21 cellular contexts compared by ENCODE assay signal in genomic region chr11:126496576-126497403, GRCh38.
DNase-seq lines count a peak whose midpoint lies in the region; ATAC-seq and TF ChIP-seq lines count a peak whose summit lies in the region.
"Had no signal": no experiment of that assay in that cellular context is flagged by ENCODE, and none has a peak within 500 bp of the region (broad histone marks: within the 10 kb centered on the region; RNA-seq: fewer than 3 reads in every experiment).

No MANE protein-coding gene starts in this region.

- CTCF ChIA-PET in GM10248 (lab: Yijun Ruan, JAX): interaction anchor here (1.3 to 1.4 kb wide), 2 partner anchors 16 kb away, joined by 6 to 8 read pairs; no protein-coding TSS in a partner anchor

- H3K9me3 ChIP-seq in lung (ENCODE audit: control insufficient read depth in 2 of 2, insufficient read depth in 1 of 2, low read length in 1 of 2) (peaks cover 0 to 2% of the 10 kb centered on the region in 2 donors), osteoblast (ENCODE audit: low read depth, low read length) (no peaks in the 10 kb centered on the region), upper lobe of right lung (no peaks in the 10 kb centered on the region)
- H3K9me3 ChIP-seq: A549, BE2C, SJCRH30 had no signal

- TF ChIP-seq POLR2A in erythroblast (IDR thresholded peaks at IDR 0.05; ENCODE audit: low read length): no peak

- intact Hi-C loops in left ventricle myocardium superior (cut with micrococcal nuclease) (no loop called here), cardiac septum (cut with DNase I) (no loop called here), upper lobe of right lung (cut with DNase I) (no loop called here)

- H3K27me3 ChIP-seq in lung (ENCODE audit: control insufficient read depth, insufficient read depth) (no peaks in the 10 kb centered on the region), osteoblast (ENCODE audit: insufficient read depth, low read length) (no peaks in the 10 kb centered on the region), upper lobe of right lung (peaks cover 7% of the 10 kb centered on the region)
- H3K27me3 ChIP-seq: BE2C, SJCRH30 had no signal

- 77 to 91% methylated on average over 8 of the region's 8 CpGs for WGBS in lung, 2 donors

- TF ChIP-seq CTCF in lung (IDR thresholded peaks at IDR 0.05; ENCODE audit: control extremely low read depth, extremely low read depth) (no peak), osteoblast (IDR thresholded peaks at IDR 0.05; ENCODE audit: extremely low read depth, low read depth, low read length) (no peak), upper lobe of right lung (IDR thresholded peaks at IDR 0.05) (no peak), GM10248 (IDR thresholded peaks at IDR 0.05; ENCODE audit: control extremely low read depth, extremely low read depth, low read depth, missing control alignments) (no peak)

- no peaks in the 10 kb centered on the region for H3K4me1 ChIP-seq in lung (ENCODE audit: control insufficient read depth in 2 of 2, insufficient read depth in 2 of 2, low read length in 2 of 2)
- H3K4me1 ChIP-seq in osteoblast (ENCODE audit: insufficient read depth, low read length): no peaks in the 10 kb centered on the region
- H3K4me1 ChIP-seq in upper lobe of right lung: no peaks in the 10 kb centered on the region
- H3K4me1 ChIP-seq: A549, SJCRH30 had no signal

- H3K4me3 ChIP-seq in lung (no peak overlapping the region), osteoblast (ENCODE audit: insufficient read depth, low read length) (no peak overlapping the region), upper lobe of right lung (no peak overlapping the region)
- H3K4me3 ChIP-seq: A549, SJCRH30 had no signal

- H3K36me3 ChIP-seq in lung (ENCODE audit: control insufficient read depth in 2 of 2, insufficient read depth in 2 of 2, low read length in 2 of 2) (no peaks in the 10 kb centered on the region), osteoblast (ENCODE audit: insufficient read depth, low read length) (no peaks in the 10 kb centered on the region), upper lobe of right lung (no peaks in the 10 kb centered on the region)
- H3K36me3 ChIP-seq: BE2C, SJCRH30 had no signal

- POLR2A ChIA-PET in GM10248 (lab: Yijun Ruan, JAX): no interaction called here

- ATAC-seq in left ventricle myocardium superior: peak; percentile 41
- peak; percentile 14 for ATAC-seq in lung (ENCODE audit: insufficient read depth, low FRiP score)
- peak; percentile 6 for ATAC-seq in upper lobe of right lung
- ATAC-seq: A549 had no signal

- H3K79me2 ChIP-seq in osteoblast (ENCODE audit: insufficient read depth, low read length): no peaks in the 10 kb centered on the region

- DNase-seq in left ventricle myocardium superior (no peak), cardiac septum (ENCODE audit: low spot score) (no peak), lung (ENCODE audit: low spot score) (no peak), osteoblast (ENCODE audit: insufficient read length, low spot score, missing footprints) (peak; percentile 36), upper lobe of right lung (peak; percentile 47), NCI-H1417 (lab: John Stamatoyannopoulos, UW) (no peak), GM10248 (ENCODE audit: extremely low spot score) (no peak), erythroblast (lab: John Stamatoyannopoulos, UW) (no peak)
- DNase-seq: CD4-positive, CD25-positive, alpha-beta regulatory T cell; DMS79; HCEC 1CT; KG1; NCI-H1092; NCI-H146; NCI-H2029; NCI-H2227 treated with DMSO at 0.1 percent for 48 hours; NCI-H510A; NK-92 treated with Interleukin-12 subunit alpha and Interleukin-12 subunit beta, amount 100 ng/mL, for 24 hours had no signal

- H3K27ac ChIP-seq in lung (ENCODE audit: low read depth in 1 of 2, low read length in 1 of 2) (no peak overlapping the region), osteoblast (ENCODE audit: low read depth, low read length) (no peak overlapping the region), upper lobe of right lung (no peak overlapping the region)
- H3K27ac ChIP-seq: A549, SJCRH30 had no signal

- H2AFZ ChIP-seq in osteoblast (ENCODE audit: low read length): no peak overlapping the region

- no peaks in the 10 kb centered on the region for H4K20me1 ChIP-seq in osteoblast (ENCODE audit: insufficient read depth, low read length)

- no peak overlapping the region for H3K4me2 ChIP-seq in osteoblast (ENCODE audit: insufficient read depth, low read length)
- H3K4me2 ChIP-seq: A549 had no signal

Comparison
In these comparisons a context has a peak if more than half of its experiments do, and no peak if none do; other contexts are left out.
1. DNase-seq: peak in osteoblast (single experiment) and upper lobe of right lung (single experiment); none in left ventricle myocardium superior (single experiment), cardiac septum (single experiment), lung (single experiment), NCI-H1417 (0 of 3), GM10248 (single experiment) and erythroblast (0 of 2).
2. Peak in every context shown above with its lines, with median percentiles within 50 percentile points of each other: ATAC-seq.